In genomic region chrX:120774611-120775010, GRCh38 we compare ENCODE assay signal across 15 cellular contexts.
A peak's percentile ranks its signal among the peaks of the same experiment; 100 is the strongest.
DNase-seq lines count a peak whose midpoint lies in the region; ATAC-seq, FAIRE-seq and TF ChIP-seq lines count a peak whose summit lies in the region.
"Had no signal": no experiment of that assay in that cellular context is flagged by ENCODE, and none has a peak within 500 bp of the region (broad histone marks: within the 10 kb centered on the region; RNA-seq: fewer than 3 reads in every experiment).

No MANE protein-coding gene starts in this region.

- DNase-seq in GM18507 (ENCODE audit: extremely low spot score, insufficient read length, low read depth): no peak
- DNase-seq in cardiac fibroblast (ENCODE audit: low read depth in 2 of 2): peak; percentile 29 to 58
- DNase-seq in sciatic nerve (ENCODE audit: low spot score): no peak
- no peak for DNase-seq in BE2C
- DNase-seq in NCI-H345 (lab: John Stamatoyannopoulos, UW): no peak
- DNase-seq in H54 (ENCODE audit: insufficient read length, low spot score): no peak
- DNase-seq in left colon: no peak
- DNase-seq: CD8-positive, alpha-beta memory T cell; DMS79 treated with DMSO at 0.1 percent for 48 hours; HCEC 1CT; NCI-H187 treated with DMSO at 0.1 percent for 48 hours; NCI-H446 had no signal

- no peak overlapping the region for H3K27ac ChIP-seq in gastroesophageal sphincter
- H3K27ac ChIP-seq: BLaER1 treated with 17β-estradiol and CSF1 and Interleukin-3, amounts not matched to agents 10 nM and 100 nM; RWPE1 had no signal

- H3K4me3 ChIP-seq in cardiac fibroblast (replicated peaks in 1 of 2; ENCODE audit: low read depth in 2 of 2, low read length in 2 of 2) (no peak overlapping the region), gastroesophageal sphincter (no peak overlapping the region), BE2C (ENCODE audit: low read depth, low read length) (no peak overlapping the region)
- H3K4me3 ChIP-seq: BLaER1 treated with 17β-estradiol and CSF1 and Interleukin-3, amounts not matched to agents 10 nM and 100 nM had no signal

- H3K36me3 ChIP-seq in gastroesophageal sphincter (no peaks in the 10 kb centered on the region), BE2C (no peaks in the 10 kb centered on the region)
- H3K36me3 ChIP-seq: BLaER1 treated with 17β-estradiol and CSF1 and Interleukin-3, amounts not matched to agents 10 nM and 100 nM had no signal

- no peak for TF ChIP-seq POLR2A in gastroesophageal sphincter (IDR thresholded peaks at IDR 0.05)
- no peak for TF ChIP-seq POLR2A in H54 (IDR thresholded peaks at IDR 0.05; ENCODE audit: low read depth, low read length)

- intact Hi-C loops in sciatic nerve (cut with DNase I) (no loop called here), left colon (cut with DNase I, micrococcal nuclease) (no loop called here)

- TF ChIP-seq EP300 in gastroesophageal sphincter (IDR thresholded peaks at IDR 0.05): no peak

- FAIRE-seq in GM18507 (lab: Jason Lieb, UNC) (peak; percentile 51), H54 (lab: Jason Lieb, UNC) (no peak)

- H3K4me1 ChIP-seq in gastroesophageal sphincter (no peaks in the 10 kb centered on the region), BE2C (no peaks in the 10 kb centered on the region)

- ATAC-seq in gastroesophageal sphincter (peak; percentile 41), sciatic nerve (peak; percentile 61), left colon (no peak)

- no peaks in the 10 kb centered on the region for H3K9me3 ChIP-seq in gastroesophageal sphincter
- no peaks in the 10 kb centered on the region for H3K9me3 ChIP-seq in BE2C

- no peak for TF ChIP-seq CTCF in cardiac fibroblast (IDR thresholded peaks at IDR 0.05; ENCODE audit: low read depth, low read length)
- TF ChIP-seq CTCF in gastroesophageal sphincter (IDR thresholded peaks at IDR 0.05): no peak
- TF ChIP-seq CTCF in BE2C (IDR thresholded peaks at IDR 0.05; ENCODE audit: low read depth, low read length): no peak

- H3K27me3 ChIP-seq in gastroesophageal sphincter (no peaks in the 10 kb centered on the region), BE2C (no peaks in the 10 kb centered on the region)
- H3K27me3 ChIP-seq: BLaER1 treated with 17β-estradiol and CSF1 and Interleukin-3, amounts not matched to agents 10 nM and 100 nM had no signal

Comparison
In these comparisons a context has a peak if more than half of its experiments do, and no peak if none do; other contexts are left out.
1. DNase-seq: peak in cardiac fibroblast (2 of 2); none in GM18507 (single experiment), sciatic nerve (single experiment), BE2C (single experiment), NCI-H345 (single experiment), H54 (single experiment) and left colon (0 of 2).